19 cellular contexts compared by ENCODE assay signal in the genomic region with DNA sequence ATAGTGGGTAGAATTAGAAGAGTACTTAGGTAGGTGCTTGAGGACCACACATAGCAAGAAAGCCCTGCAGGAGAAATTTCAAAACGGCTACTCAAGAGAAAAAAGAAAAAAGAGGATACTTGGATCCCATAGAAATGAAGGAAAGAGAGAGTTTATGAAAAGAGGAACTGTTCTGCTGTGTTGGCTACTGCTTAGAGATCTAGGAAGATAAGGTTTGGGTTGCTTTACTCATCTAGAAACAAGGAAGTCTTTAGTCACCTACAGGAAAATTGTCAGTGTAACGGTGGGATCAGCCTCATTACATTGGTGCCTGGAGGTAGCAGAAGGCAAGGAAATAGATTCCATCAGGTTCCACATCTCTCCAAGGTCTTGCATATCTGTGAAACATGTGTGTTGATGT. TPM values are rescaled to one million over a fixed set of nuclear protein-coding genes. Genes with fewer than 3 reads are reported as not detected.
"Had no signal": no experiment of that assay in that cellular context is flagged by ENCODE, and none has a peak within 500 bp of the region (broad histone marks: within the 10 kb centered on the region; RNA-seq: fewer than 3 reads in every experiment).

No MANE protein-coding gene starts in this region.

- H3K79me2 ChIP-seq: hepatocyte had no signal

- H3K36me3 Mint-ChIP-seq: mesothelial cell of epicardium, WTC11 had no signal

- H3K36me3 ChIP-seq: adrenal gland, gastroesophageal sphincter, pancreas, upper lobe of right lung had no signal

- H3K4me1 Mint-ChIP-seq: mesothelial cell of epicardium had no signal

- H3K27me3 ChIP-seq: adrenal gland, gastroesophageal sphincter, hepatocyte, pancreas, testis, upper lobe of right lung had no signal

- H3K4me3 Mint-ChIP-seq: mesothelial cell of epicardium; stimulated activated naive CD8-positive, alpha-beta T cell treated with anti-CD3 and anti-CD28 coated beads, Interleukin-15, Interleukin-2, amounts not matched to agents 100 ng/mL and 50 ng/mL, for 24 hours; WTC11 had no signal

- H2AFZ ChIP-seq: hepatocyte had no signal

- ATAC-seq: gastroesophageal sphincter, pancreas, upper lobe of right lung, WTC11 had no signal

- H3K4me2 ChIP-seq: hepatocyte had no signal

- H3K27ac Mint-ChIP-seq: mesothelial cell of epicardium; stimulated activated naive CD8-positive, alpha-beta T cell treated with anti-CD3 and anti-CD28 coated beads, Interleukin-15, Interleukin-2, amounts not matched to agents 100 ng/mL and 50 ng/mL, for 24 hours; WTC11 had no signal

- H3K4me1 ChIP-seq: adrenal gland, gastroesophageal sphincter, pancreas, testis, upper lobe of right lung had no signal

- H3K4me3 ChIP-seq: adrenal gland, coronary artery, gastroesophageal sphincter, hepatocyte, pancreas, testis, upper lobe of right lung had no signal

- DNase-seq: activated CD4-positive, alpha-beta T cell treated with anti-CD3 and anti-CD28 coated beads for 48 hours; activated naive CD4-positive, alpha-beta T cell treated with anti-CD3 and anti-CD28 coated beads, Interleukin-2, amount 50 U/mL, for 16 hours; activated T-cell treated with anti-CD3 and anti-CD28 coated beads for 4 hours; adrenal gland; central memory CD4-positive, alpha-beta T cell; effector CD4-positive, alpha-beta T cell; pancreas; retina; stimulated activated CD4-positive, alpha-beta T cell treated with anti-CD3 and anti-CD28 coated beads, Interleukin-4, amount 100 ng/mL, for 1 hour; stimulated activated CD8-positive, alpha-beta memory T cell treated with anti-CD3 and anti-CD28 coated beads, Interleukin-4, amount 100 ng/mL, for 48 hours; T1000; testis; upper lobe of right lung had no signal

- H3K9me3 Mint-ChIP-seq: stimulated activated naive CD8-positive, alpha-beta T cell treated with anti-CD3 and anti-CD28 coated beads, Interleukin-15, Interleukin-2, amounts not matched to agents 100 ng/mL and 50 ng/mL, for 24 hours had no signal

- H3K27ac ChIP-seq: adrenal gland, coronary artery, gastroesophageal sphincter, hepatocyte, pancreas, testis, upper lobe of right lung had no signal

- H3K9me3 ChIP-seq: gastroesophageal sphincter, pancreas, testis, upper lobe of right lung had no signal

RNA-seq across cellular contexts. Expression of a gene that starts 14.8 kb away (rescaled TPM):
- polyA plus RNA-seq: adrenal gland had no signal

RNA-seq across cellular contexts. Expression of a gene that starts 42.6 kb away (rescaled TPM):
- polyA plus RNA-seq: pancreas had no signal
